ENCODE assay signal across 1 cellular context in the genomic region with DNA sequence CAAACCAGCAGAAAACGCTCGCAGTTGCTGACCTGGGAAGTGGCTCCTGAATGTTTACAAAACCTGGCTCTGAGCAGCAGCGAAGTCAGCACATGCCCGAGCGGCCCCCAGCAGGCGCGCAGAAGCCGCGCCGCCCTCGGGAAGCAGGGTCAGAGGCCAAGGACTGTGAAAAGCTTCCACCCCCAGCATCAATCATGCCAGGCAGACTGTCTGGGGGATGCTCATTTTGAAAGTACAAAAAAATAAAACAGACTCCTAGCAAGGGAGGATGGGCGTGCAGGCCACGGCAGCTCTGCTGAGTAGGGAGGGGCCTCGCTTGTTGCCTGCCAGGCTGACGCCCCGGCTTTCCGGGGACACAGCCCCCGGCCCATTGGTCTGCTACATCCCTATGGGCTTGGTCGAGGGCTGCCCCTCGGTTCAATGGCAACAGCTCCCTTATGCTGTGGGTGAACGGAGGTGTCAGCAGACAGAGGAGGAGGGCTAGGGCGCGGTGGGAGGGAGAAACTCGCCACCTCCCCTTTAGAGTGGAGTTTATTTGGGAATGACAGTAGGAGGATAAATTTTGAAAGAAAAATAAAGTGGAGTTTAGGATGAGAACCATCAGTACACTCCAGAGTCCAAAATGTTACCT.
TF ChIP-seq lines count a peak whose summit lies in the region.

No MANE protein-coding gene starts in this region.

TF ChIP-seq in H1, 55 proteins besides CTCF, POLR2A, EP300 and RAD21 (continued from another document):
- TF ChIP-seq, protein P1, sequence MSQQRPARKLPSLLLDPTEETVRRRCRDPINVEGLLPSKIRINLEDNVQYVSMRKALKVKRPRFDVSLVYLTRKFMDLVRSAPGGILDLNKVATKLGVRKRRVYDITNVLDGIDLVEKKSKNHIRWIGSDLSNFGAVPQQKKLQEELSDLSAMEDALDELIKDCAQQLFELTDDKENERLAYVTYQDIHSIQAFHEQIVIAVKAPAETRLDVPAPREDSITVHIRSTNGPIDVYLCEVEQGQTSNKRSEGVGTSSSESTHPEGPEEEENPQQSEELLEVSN (IDR thresholded peaks at IDR 0.05): peak; percentile 67; the same call in 1 of the 2 replicates
- no peak for TF ChIP-seq TBP (IDR thresholded peaks at IDR 0.05; ENCODE audit: low read depth, low read length)
- no peak for TF ChIP-seq PHF8 (conservative IDR thresholded peaks at IDR 0.05; ENCODE audit: low read depth, low read length)
- TF ChIP-seq GABPA (IDR thresholded peaks at IDR 0.05; ENCODE audit: borderline replicate concordance, insufficient read depth, low read length): no peak
- no peak for TF ChIP-seq KDM5A (IDR thresholded peaks at IDR 0.05; ENCODE audit: low read length)
- TF ChIP-seq HDAC6 (IDR thresholded peaks at IDR 0.05; ENCODE audit: low read depth, low read length): no peak
- no peak for TF ChIP-seq MAFK (IDR thresholded peaks at IDR 0.05; ENCODE audit: low read depth, low read length)
- no peak for TF ChIP-seq SAP30 (IDR thresholded peaks at IDR 0.05; ENCODE audit: insufficient read depth, insufficient replicate concordance, low read length)
- TF ChIP-seq SP1 (IDR thresholded peaks at IDR 0.05; ENCODE audit: low read depth, low read length): no peak
- no peak for TF ChIP-seq SIN3A (conservative IDR thresholded peaks at IDR 0.05 in 1 of 2, IDR thresholded peaks at IDR 0.05 in 1 of 2; ENCODE audit: low read depth in 1 of 2, low read length in 2 of 2)
- TF ChIP-seq GTF2F1 (IDR thresholded peaks at IDR 0.05; ENCODE audit: borderline replicate concordance, low read depth, low read length): no peak
- TF ChIP-seq JUN (IDR thresholded peaks at IDR 0.05; ENCODE audit: low read depth, low read length): no peak
- no peak for TF ChIP-seq NANOG (IDR thresholded peaks at IDR 0.05; ENCODE audit: insufficient read depth, low read depth, low read length, poor library complexity, severe bottlenecking)
- TF ChIP-seq SRF (IDR thresholded peaks at IDR 0.05; ENCODE audit: low read depth, low read length): no peak
- no peak for TF ChIP-seq CBX8 (IDR thresholded peaks at IDR 0.05; ENCODE audit: borderline replicate concordance, low read depth, low read length)
